1 cellular context compared by ENCODE assay signal in the genomic region with DNA sequence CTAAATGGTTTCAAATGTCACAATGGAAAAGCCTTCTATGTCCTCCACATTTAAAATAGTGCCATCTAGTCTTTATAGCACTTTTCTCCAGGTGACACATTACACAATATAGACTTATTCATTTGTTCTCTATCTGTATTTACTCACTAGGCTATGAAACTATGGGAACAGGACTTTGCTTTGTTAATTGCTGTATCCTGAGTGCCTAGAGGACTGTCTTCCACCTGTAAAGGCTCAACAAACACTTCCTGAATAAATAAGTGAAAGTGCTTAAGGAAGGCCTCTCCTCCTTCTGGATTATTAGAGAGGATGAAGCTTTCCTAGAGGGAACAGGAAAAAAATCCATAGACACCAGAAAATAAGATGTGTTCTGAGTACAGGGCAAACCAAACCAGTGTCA.
TF ChIP-seq lines count a peak whose summit lies in the region.

No MANE protein-coding gene starts in this region.

TF ChIP-seq in WTC11, 78 proteins besides CTCF, POLR2A, EP300 and RAD21 (continued from another document):
- TF ChIP-seq, protein P1, sequence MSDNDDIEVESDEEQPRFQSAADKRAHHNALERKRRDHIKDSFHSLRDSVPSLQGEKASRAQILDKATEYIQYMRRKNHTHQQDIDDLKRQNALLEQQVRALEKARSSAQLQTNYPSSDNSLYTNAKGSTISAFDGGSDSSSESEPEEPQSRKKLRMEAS (CRISPR knock-in tag; IDR thresholded peaks at IDR 0.05): no peak
- TF ChIP-seq, protein P2, sequence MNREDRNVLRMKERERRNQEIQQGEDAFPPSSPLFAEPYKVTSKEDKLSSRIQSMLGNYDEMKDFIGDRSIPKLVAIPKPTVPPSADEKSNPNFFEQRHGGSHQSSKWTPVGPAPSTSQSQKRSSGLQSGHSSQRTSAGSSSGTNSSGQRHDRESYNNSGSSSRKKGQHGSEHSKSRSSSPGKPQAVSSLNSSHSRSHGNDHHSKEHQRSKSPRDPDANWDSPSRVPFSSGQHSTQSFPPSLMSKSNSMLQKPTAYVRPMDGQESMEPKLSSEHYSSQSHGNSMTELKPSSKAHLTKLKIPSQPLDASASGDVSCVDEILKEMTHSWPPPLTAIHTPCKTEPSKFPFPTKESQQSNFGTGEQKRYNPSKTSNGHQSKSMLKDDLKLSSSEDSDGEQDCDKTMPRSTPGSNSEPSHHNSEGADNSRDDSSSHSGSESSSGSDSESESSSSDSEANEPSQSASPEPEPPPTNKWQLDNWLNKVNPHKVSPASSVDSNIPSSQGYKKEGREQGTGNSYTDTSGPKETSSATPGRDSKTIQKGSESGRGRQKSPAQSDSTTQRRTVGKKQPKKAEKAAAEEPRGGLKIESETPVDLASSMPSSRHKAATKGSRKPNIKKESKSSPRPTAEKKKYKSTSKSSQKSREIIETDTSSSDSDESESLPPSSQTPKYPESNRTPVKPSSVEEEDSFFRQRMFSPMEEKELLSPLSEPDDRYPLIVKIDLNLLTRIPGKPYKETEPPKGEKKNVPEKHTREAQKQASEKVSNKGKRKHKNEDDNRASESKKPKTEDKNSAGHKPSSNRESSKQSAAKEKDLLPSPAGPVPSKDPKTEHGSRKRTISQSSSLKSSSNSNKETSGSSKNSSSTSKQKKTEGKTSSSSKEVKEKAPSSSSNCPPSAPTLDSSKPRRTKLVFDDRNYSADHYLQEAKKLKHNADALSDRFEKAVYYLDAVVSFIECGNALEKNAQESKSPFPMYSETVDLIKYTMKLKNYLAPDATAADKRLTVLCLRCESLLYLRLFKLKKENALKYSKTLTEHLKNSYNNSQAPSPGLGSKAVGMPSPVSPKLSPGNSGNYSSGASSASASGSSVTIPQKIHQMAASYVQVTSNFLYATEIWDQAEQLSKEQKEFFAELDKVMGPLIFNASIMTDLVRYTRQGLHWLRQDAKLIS (CRISPR knock-in tag; IDR thresholded peaks at IDR 0.05; ENCODE audit: borderline replicate concordance): no peak
- TF ChIP-seq, protein P3, sequence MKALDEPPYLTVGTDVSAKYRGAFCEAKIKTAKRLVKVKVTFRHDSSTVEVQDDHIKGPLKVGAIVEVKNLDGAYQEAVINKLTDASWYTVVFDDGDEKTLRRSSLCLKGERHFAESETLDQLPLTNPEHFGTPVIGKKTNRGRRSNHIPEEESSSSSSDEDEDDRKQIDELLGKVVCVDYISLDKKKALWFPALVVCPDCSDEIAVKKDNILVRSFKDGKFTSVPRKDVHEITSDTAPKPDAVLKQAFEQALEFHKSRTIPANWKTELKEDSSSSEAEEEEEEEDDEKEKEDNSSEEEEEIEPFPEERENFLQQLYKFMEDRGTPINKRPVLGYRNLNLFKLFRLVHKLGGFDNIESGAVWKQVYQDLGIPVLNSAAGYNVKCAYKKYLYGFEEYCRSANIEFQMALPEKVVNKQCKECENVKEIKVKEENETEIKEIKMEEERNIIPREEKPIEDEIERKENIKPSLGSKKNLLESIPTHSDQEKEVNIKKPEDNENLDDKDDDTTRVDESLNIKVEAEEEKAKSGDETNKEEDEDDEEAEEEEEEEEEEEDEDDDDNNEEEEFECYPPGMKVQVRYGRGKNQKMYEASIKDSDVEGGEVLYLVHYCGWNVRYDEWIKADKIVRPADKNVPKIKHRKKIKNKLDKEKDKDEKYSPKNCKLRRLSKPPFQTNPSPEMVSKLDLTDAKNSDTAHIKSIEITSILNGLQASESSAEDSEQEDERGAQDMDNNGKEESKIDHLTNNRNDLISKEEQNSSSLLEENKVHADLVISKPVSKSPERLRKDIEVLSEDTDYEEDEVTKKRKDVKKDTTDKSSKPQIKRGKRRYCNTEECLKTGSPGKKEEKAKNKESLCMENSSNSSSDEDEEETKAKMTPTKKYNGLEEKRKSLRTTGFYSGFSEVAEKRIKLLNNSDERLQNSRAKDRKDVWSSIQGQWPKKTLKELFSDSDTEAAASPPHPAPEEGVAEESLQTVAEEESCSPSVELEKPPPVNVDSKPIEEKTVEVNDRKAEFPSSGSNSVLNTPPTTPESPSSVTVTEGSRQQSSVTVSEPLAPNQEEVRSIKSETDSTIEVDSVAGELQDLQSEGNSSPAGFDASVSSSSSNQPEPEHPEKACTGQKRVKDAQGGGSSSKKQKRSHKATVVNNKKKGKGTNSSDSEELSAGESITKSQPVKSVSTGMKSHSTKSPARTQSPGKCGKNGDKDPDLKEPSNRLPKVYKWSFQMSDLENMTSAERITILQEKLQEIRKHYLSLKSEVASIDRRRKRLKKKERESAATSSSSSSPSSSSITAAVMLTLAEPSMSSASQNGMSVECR (CRISPR knock-in tag; IDR thresholded peaks at IDR 0.05; ENCODE audit: borderline replicate concordance): no peak
